8 cellular contexts compared by ENCODE assay signal in the genomic region with DNA sequence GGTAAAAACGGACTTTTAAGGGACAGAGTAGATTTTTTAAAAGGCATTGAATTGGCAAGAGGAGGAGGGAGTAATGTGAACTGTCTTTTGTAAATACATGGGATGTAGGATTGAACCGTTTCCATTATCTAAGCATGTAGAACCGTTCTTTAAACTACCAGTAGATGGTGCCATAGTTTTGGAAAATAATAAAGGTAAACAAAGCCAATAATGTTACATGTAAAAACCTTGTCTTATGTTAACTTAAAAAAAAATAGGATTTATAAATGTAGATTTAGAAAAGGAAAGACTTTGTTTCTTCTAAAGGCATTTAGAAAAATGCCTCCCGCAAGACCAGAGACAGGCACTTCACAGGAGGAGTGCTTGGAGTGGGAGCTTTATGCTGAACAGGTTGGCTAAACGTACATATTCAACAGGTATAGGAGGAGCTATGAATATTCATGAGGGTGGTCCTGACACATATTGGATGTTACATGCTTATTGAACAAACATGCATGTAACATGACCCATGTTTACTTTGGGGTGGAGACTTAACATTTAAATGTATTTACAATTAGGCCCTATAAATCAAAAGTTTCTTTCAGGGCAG. TPM values are rescaled to one million over a fixed set of nuclear protein-coding genes. Genes with fewer than 3 reads are reported as not detected.
DNase-seq lines count a peak whose midpoint lies in the region; ATAC-seq and TF ChIP-seq lines count a peak whose summit lies in the region.

No MANE protein-coding gene starts in this region.

- no peak overlapping the region for H3K27ac Mint-ChIP-seq in Caco-2 (ENCODE audit: unreplicated experiment)
- H3K27ac Mint-ChIP-seq in central memory CD8-positive, alpha-beta T cell (ENCODE audit: low read depth) = no peak overlapping the region

- TF ChIP-seq CTCF in Caco-2 (IDR thresholded peaks at IDR 0.05; ENCODE audit: insufficient read depth in 1 of 2, low read depth in 1 of 2, low read length in 1 of 2, severe bottlenecking in 1 of 2, unreplicated experiment in 1 of 2) = peak; percentile 50 to 65
- TF ChIP-seq CTCF in vagina (IDR thresholded peaks at IDR 0.05) = peak in 2 of 3 experiments; percentile 51 to 54

- POLR2A ChIA-PET in Caco-2 (lab: Charles Lee) = no interaction called here

- peaks cover 4% of the 10 kb centered on the region for H3K27me3 Mint-ChIP-seq in Caco-2 (ENCODE audit: insufficient read depth, unreplicated experiment)
- peaks cover 15% of the 10 kb centered on the region for H3K27me3 Mint-ChIP-seq in central memory CD8-positive, alpha-beta T cell

- DNase-seq in Caco-2 = peak in 1 of 2 experiments; percentile 38
- peak; percentile 46 for DNase-seq in NCI-H748 treated with DMSO at 0.1 percent for 48 hours (lab: John Stamatoyannopoulos, UW)
- no peak for DNase-seq in central memory CD8-positive, alpha-beta T cell (ENCODE audit: low spot score in 2 of 2)
- no peak for DNase-seq in left lobe of liver (ENCODE audit: low spot score)
- DNase-seq in vagina (ENCODE audit: extremely low spot score in 2 of 2) = no peak
- DNase-seq in T1000 (lab: John Stamatoyannopoulos, UW) = no peak

- H3K36me3 Mint-ChIP-seq in Caco-2 (ENCODE audit: insufficient read depth, unreplicated experiment) = no peaks in the 10 kb centered on the region
- H3K36me3 Mint-ChIP-seq in central memory CD8-positive, alpha-beta T cell (ENCODE audit: insufficient read depth) = peaks cover 2% of the 10 kb centered on the region

- H3K4me3 ChIP-seq in Caco-2 (ENCODE audit: low read depth, low read length) (no peak overlapping the region), vagina (no peak overlapping the region)

- TF ChIP-seq POLR2A in vagina (IDR thresholded peaks at IDR 0.05) = no peak

- ATAC-seq in GM19328 (IDR thresholded peaks at IDR 0.05; ENCODE audit: unreplicated experiment) = peak; percentile 50
- peak; percentile 66 for ATAC-seq in HG03342 (IDR thresholded peaks at IDR 0.05; ENCODE audit: unreplicated experiment)
- ATAC-seq in central memory CD8-positive, alpha-beta T cell (replicated peaks; ENCODE audit: extremely low read depth, poor library complexity, severe bottlenecking) = peak; percentile 52
- ATAC-seq in left lobe of liver = peak; percentile 96

- no TSS peak for BruUV-seq in Caco-2 (replicated peaks; lab: Mats Ljungman, UMichigan)

- H3K36me3 ChIP-seq in Caco-2 (ENCODE audit: control insufficient read depth, insufficient read depth, low read length) (no peaks in the 10 kb centered on the region), vagina (no peaks in the 10 kb centered on the region)

- H3K4me1 ChIP-seq in Caco-2 (no peaks in the 10 kb centered on the region), vagina (no peaks in the 10 kb centered on the region)

- H3K9me3 Mint-ChIP-seq in Caco-2 (ENCODE audit: unreplicated experiment) = no peaks in the 10 kb centered on the region
- no peaks in the 10 kb centered on the region for H3K9me3 Mint-ChIP-seq in central memory CD8-positive, alpha-beta T cell

- no peaks in the 10 kb centered on the region for H3K4me1 Mint-ChIP-seq in Caco-2 (ENCODE audit: low read depth, unreplicated experiment)
- no peaks in the 10 kb centered on the region for H3K4me1 Mint-ChIP-seq in central memory CD8-positive, alpha-beta T cell

- H3K9me3 ChIP-seq in Caco-2 (no peaks in the 10 kb centered on the region), vagina (no peaks in the 10 kb centered on the region)

- no peak overlapping the region for H3K27ac ChIP-seq in vagina

- intact Hi-C loops in Caco-2 (cut with micrococcal nuclease; ENCODE audit: unreplicated experiment) = loop anchor here (1.0 to 5.0 kb wide), 6 partner anchors 46 to 423 kb away; a partner anchor contains a TSS
- intact Hi-C loops in vagina (cut with DNase I) = loop anchor here (1.0 kb wide), 1 partner anchor 133 kb away; no protein-coding TSS in a partner anchor

- CTCF ChIA-PET in Caco-2 (lab: Charles Lee) = interaction anchor here (0.6 to 1.8 kb wide), 8 partner anchors 10 to 157 kb away, joined by 3 to 11 read pairs (median 4); no protein-coding TSS in a partner anchor

- H3K4me3 Mint-ChIP-seq in Caco-2 (ENCODE audit: unreplicated experiment) = no peak overlapping the region
- no peak overlapping the region for H3K4me3 Mint-ChIP-seq in central memory CD8-positive, alpha-beta T cell

- H3K27me3 ChIP-seq in Caco-2 (replicated peaks; ENCODE audit: control insufficient read depth, insufficient read depth, low read length) (no peaks in the 10 kb centered on the region), vagina (no peaks in the 10 kb centered on the region)

RNA-seq across cellular contexts. Expression of a gene that starts 45.5 kb away (rescaled TPM):
- total RNA-seq in Caco-2 (2022) (1.0 and 1.1 TPM in 2 replicates), left lobe of liver (1.0 TPM), vagina (3.4 TPM)
